8 cellular contexts compared by ENCODE assay signal in genomic region chr12:117190210-117190781, GRCh38. TPM values are rescaled to one million over a fixed set of nuclear protein-coding genes. Genes with fewer than 3 reads are reported as not detected.
A peak's percentile ranks its signal among the peaks of the same experiment; 100 is the strongest.
DNase-seq lines count a peak whose midpoint lies in the region; ATAC-seq and TF ChIP-seq lines count a peak whose summit lies in the region.

Gene FBXO21, minus strand, starts transcription at chr12:117190470. Its CDS starts 14 bp downstream, at chr12:117190456.

- 4% methylated on average over 26 of the region's 59 CpGs for WGBS in prostate gland

- DNase-seq in GM13976 (ENCODE audit: low spot score): peak; percentile 99
- DNase-seq in NCI-H1436 treated with DMSO at 0.1 percent for 48 hours (lab: John Stamatoyannopoulos, UW): peak; percentile 47
- DNase-seq in amniotic stem cell (lab: John Stamatoyannopoulos, UW): peak; percentile 44
- peak; percentile 91 for DNase-seq in left ventricle myocardium inferior
- peak; percentile 90 for DNase-seq in prostate gland (ENCODE audit: low spot score)
- DNase-seq in ureter (ENCODE audit: low spot score): peak; percentile 92

- TF ChIP-seq CTCF in GM13976 (IDR thresholded peaks at IDR 0.05; ENCODE audit: borderline replicate concordance, control extremely low read depth, extremely low read depth, insufficient read depth, missing control alignments) (no peak), left ventricle myocardium inferior (IDR thresholded peaks at IDR 0.05; ENCODE audit: borderline replicate concordance) (peak; percentile 11), prostate gland (IDR thresholded peaks at IDR 0.05) (peak in 2 of 4 experiments; percentile 20 to 24)

- intact Hi-C loops in left ventricle myocardium inferior (cut with micrococcal nuclease) (no loop called here), prostate gland (cut with DNase I) (no loop called here)

- peak within 1 kb of the TSS; percentile 91 for H3K27ac Mint-ChIP-seq in T-helper 1 cell treated with Interleukin-12 subunit alpha and Interleukin-12 subunit beta and Interleukin-4 antibody, amounts not matched to agents 30 μg/mL and 1 μg/mL, for 36 hours

- peak; percentile 88 for ATAC-seq in HG02840 (IDR thresholded peaks at IDR 0.05; ENCODE audit: low FRiP score, unreplicated experiment)

- peak within 1 kb of the TSS; percentile 93 for H3K4me3 Mint-ChIP-seq in T-helper 1 cell treated with Interleukin-12 subunit alpha and Interleukin-12 subunit beta and Interleukin-4 antibody, amounts not matched to agents 30 μg/mL and 1 μg/mL, for 36 hours

- peaks cover 19% of the 10 kb centered on the region for H3K36me3 ChIP-seq in left ventricle myocardium inferior
- peaks cover 0 to 4% of the 10 kb centered on the region in 2 donors for H3K36me3 ChIP-seq in prostate gland

- H3K9me3 ChIP-seq in left ventricle myocardium inferior (replicated peaks): peaks cover 7% of the 10 kb centered on the region
- no peaks in the 10 kb centered on the region for H3K9me3 ChIP-seq in prostate gland

- H3K4me1 Mint-ChIP-seq in T-helper 1 cell treated with Interleukin-12 subunit alpha and Interleukin-12 subunit beta and Interleukin-4 antibody, amounts not matched to agents 30 μg/mL and 1 μg/mL, for 36 hours (ENCODE audit: low read depth): peaks cover 17% of the 10 kb centered on the region

- H3K27me3 Mint-ChIP-seq in T-helper 1 cell treated with Interleukin-12 subunit alpha and Interleukin-12 subunit beta and Interleukin-4 antibody, amounts not matched to agents 30 μg/mL and 1 μg/mL, for 36 hours (ENCODE audit: low read depth): peaks cover 19% of the 10 kb centered on the region

- H3K36me3 Mint-ChIP-seq in T-helper 1 cell treated with Interleukin-12 subunit alpha and Interleukin-12 subunit beta and Interleukin-4 antibody, amounts not matched to agents 30 μg/mL and 1 μg/mL, for 36 hours (ENCODE audit: low read depth): peaks cover 16% of the 10 kb centered on the region

- peak; percentile 96 for TF ChIP-seq POLR2A in prostate gland (IDR thresholded peaks at IDR 0.05)

- H3K27ac ChIP-seq in left ventricle myocardium inferior (replicated peaks) (peak within 1 kb of the TSS; percentile 85), prostate gland (peak within 1 kb of the TSS; percentile 79 to 84)

- H3K9me3 Mint-ChIP-seq in T-helper 1 cell treated with Interleukin-12 subunit alpha and Interleukin-12 subunit beta and Interleukin-4 antibody, amounts not matched to agents 30 μg/mL and 1 μg/mL, for 36 hours: peaks cover 6% of the 10 kb centered on the region

- H3K4me3 ChIP-seq in left ventricle myocardium inferior (peak within 1 kb of the TSS; percentile 89), prostate gland (peak within 1 kb of the TSS; percentile 76 to 87)

- H3K4me1 ChIP-seq in left ventricle myocardium inferior: peaks cover 26% of the 10 kb centered on the region
- no peaks in the 10 kb centered on the region for H3K4me1 ChIP-seq in prostate gland (replicated peaks)

- H3K27me3 ChIP-seq in left ventricle myocardium inferior (ENCODE audit: low read depth) (no peaks in the 10 kb centered on the region), prostate gland (replicated peaks; ENCODE audit: insufficient read depth) (no peaks in the 10 kb centered on the region)

- in situ Hi-C loops in GM13976 (cut with MboI; ENCODE audit: low sequenced_read_pairs, unreplicated experiment): no loop called here

RNA-seq across cellular contexts. Expression of gene FBXO21, which starts in this region (rescaled TPM):
- total RNA-seq in left ventricle myocardium inferior: 52.3 TPM
- 100 to 1,000 TPM; 179 to 412 TPM for total RNA-seq in prostate gland
- total RNA-seq in ureter: 47.1 TPM

Comparison
In these comparisons a context has a peak if more than half of its experiments do, and no peak if none do; other contexts are left out.
1. Peak in every context shown above with its lines: DNase-seq, ATAC-seq, H3K4me3 ChIP-seq and H3K27ac ChIP-seq.
2. DNase-seq: peak in every context shown above with its lines; median percentile 99 in GM13976; 92 in ureter; 91 in left ventricle myocardium inferior; 90 in prostate gland; 47 in NCI-H1436 treated with DMSO at 0.1 percent for 48 hours; 44 in amniotic stem cell.